ENCODE assay signal across 22 cellular contexts in genomic region chr2:238775591-238775990, GRCh38.
DNase-seq lines count a peak whose midpoint lies in the region; ATAC-seq and TF ChIP-seq lines count a peak whose summit lies in the region.
"Had no signal": no experiment of that assay in that cellular context is flagged by ENCODE, and none has a peak within 500 bp of the region (broad histone marks: within the 10 kb centered on the region; RNA-seq: fewer than 3 reads in every experiment).

No MANE protein-coding gene starts in this region.

- peak overlapping the region; percentile 62 to 91 (median 84) for H3K27ac Mint-ChIP-seq in CD14-positive monocyte
- peak overlapping the region in 5 of 6 donors; percentile 62 to 92 (median 91) for H3K27ac Mint-ChIP-seq in naive B cell
- no peak overlapping the region for H3K27ac Mint-ChIP-seq in stimulated activated naive CD8-positive, alpha-beta T cell treated with anti-CD3 and anti-CD28 coated beads, Interleukin-15, amount 100 ng/mL, for 72 hours
- H3K27ac Mint-ChIP-seq: CD8-positive, alpha-beta memory T cell had no signal

- no peaks in the 10 kb centered on the region for H3K4me1 Mint-ChIP-seq in CD14-positive monocyte
- peaks cover 4 to 11% (median 9%) of the 10 kb centered on the region in 3 donors for H3K4me1 Mint-ChIP-seq in naive B cell
- H3K4me1 Mint-ChIP-seq in stimulated activated naive CD8-positive, alpha-beta T cell treated with anti-CD3 and anti-CD28 coated beads, Interleukin-15, amount 100 ng/mL, for 72 hours, result no peaks in the 10 kb centered on the region

- no peak overlapping the region for H3K9ac ChIP-seq in Karpas-422 (ENCODE audit: low read length)

- no peaks in the 10 kb centered on the region for H3K27me3 ChIP-seq in Karpas-422 (ENCODE audit: low read length)

- POLR2A ChIA-PET in HEK293T (lab: Yijun Ruan, JAX), result no interaction called here

- peaks cover 45 to 81% (median 75%) of the 10 kb centered on the region in 7 donors for H3K9me3 Mint-ChIP-seq in CD14-positive monocyte
- peaks cover 0 to 24% (median 11%) of the 10 kb centered on the region in 7 donors for H3K9me3 Mint-ChIP-seq in naive B cell
- H3K9me3 Mint-ChIP-seq in stimulated activated naive CD8-positive, alpha-beta T cell treated with anti-CD3 and anti-CD28 coated beads, Interleukin-15, amount 100 ng/mL, for 72 hours, result no peaks in the 10 kb centered on the region
- H3K9me3 Mint-ChIP-seq: CD8-positive, alpha-beta memory T cell had no signal

- H3K36me3 Mint-ChIP-seq in CD14-positive monocyte, result peaks cover 3 to 13% of the 10 kb centered on the region in 2 donors
- H3K36me3 Mint-ChIP-seq in naive B cell, result peaks cover 0 to 9% of the 10 kb centered on the region in 2 donors
- H3K36me3 Mint-ChIP-seq: CD8-positive, alpha-beta memory T cell had no signal

- H2AFZ ChIP-seq in Karpas-422 (ENCODE audit: low read length), result no peak overlapping the region

- no peak overlapping the region for H3K4me2 ChIP-seq in Karpas-422 (ENCODE audit: low read depth, low read length, poor library complexity, severe bottlenecking)

- no peaks in the 10 kb centered on the region; the same call in 1 of the 2 replicates for H3K9me3 ChIP-seq in Karpas-422 (ENCODE audit: low read length)

- H3K4me1 ChIP-seq in Karpas-422 (ENCODE audit: low read length), result peaks cover 35% of the 10 kb centered on the region

- DNase-seq in CD14-positive monocyte (ENCODE audit: low spot score) (no peak), Karpas-422 (peak; percentile 34), naive B cell (no peak), retina (no peak), HEK293T (ENCODE audit: extremely low spot score) (no peak)
- no peak for DNase-seq in stimulated activated naive CD8-positive, alpha-beta T cell treated with anti-CD3 and anti-CD28 coated beads, Interleukin-15, amount 100 ng/mL, for 72 hours
- DNase-seq: C1 segment of cervical spinal cord; CD8-positive, alpha-beta memory T cell; GDM1; GOT3; NCI-H1092; NCI-H1436; NCI-H1930; NCI-H2227 treated with DMSO at 0.1 percent for 48 hours; NCI-H510A; NCI-H748 treated with DMSO at 0.1 percent for 48 hours; SHP77 treated with DMSO at 0.1 percent for 48 hours had no signal

- no peak for TF ChIP-seq CTCF in CD14-positive monocyte (IDR thresholded peaks at IDR 0.05)

- no peaks in the 10 kb centered on the region for H4K20me1 ChIP-seq in Karpas-422 (ENCODE audit: insufficient read depth, low read depth, low read length)

- no peak for ATAC-seq in naive B cell (ENCODE audit: low read depth in 2 of 2)
- peak; percentile 28 for ATAC-seq in stimulated activated naive CD8-positive, alpha-beta T cell treated with anti-CD3 and anti-CD28 coated beads, Interleukin-15, amount 100 ng/mL, for 72 hours
- ATAC-seq in HG02759 (IDR thresholded peaks at IDR 0.05; ENCODE audit: unreplicated experiment), result no peak
- ATAC-seq: HCT116, K562 had no signal

- intact Hi-C loops in CD14-positive monocyte (cut with micrococcal nuclease), result no loop called here

- no peak overlapping the region for H3K4me3 ChIP-seq in Karpas-422 (ENCODE audit: low read length)
- H3K4me3 ChIP-seq: K562, SK-N-MC had no signal

- H3K27me3 Mint-ChIP-seq in CD14-positive monocyte (ENCODE audit: low read depth in 3 of 3) (peaks cover 3 to 22% (median 10%) of the 10 kb centered on the region in 3 donors), naive B cell (peaks cover 0 to under 1% (median 0%) of the 10 kb centered on the region in 3 donors)
- peaks cover 46% of the 10 kb centered on the region for H3K27me3 Mint-ChIP-seq in stimulated activated naive CD8-positive, alpha-beta T cell treated with anti-CD3 and anti-CD28 coated beads, Interleukin-15, amount 100 ng/mL, for 72 hours

- no peaks in the 10 kb centered on the region for H3K9me2 ChIP-seq in Karpas-422 (replicated peaks; ENCODE audit: insufficient read depth, low read length)

- no peaks in the 10 kb centered on the region for H3K36me3 ChIP-seq in Karpas-422 (ENCODE audit: insufficient read depth, low read length)

- H3K27ac ChIP-seq in Karpas-422 (ENCODE audit: low read length), result peak overlapping the region; percentile 86
- H3K27ac ChIP-seq: RWPE1, SK-N-MC had no signal

- H3K79me2 ChIP-seq in Karpas-422 (ENCODE audit: low read length), result no peaks in the 10 kb centered on the region

- no peak overlapping the region for H3K4me3 Mint-ChIP-seq in CD14-positive monocyte
- no peak overlapping the region for H3K4me3 Mint-ChIP-seq in naive B cell
- H3K4me3 Mint-ChIP-seq in stimulated activated naive CD8-positive, alpha-beta T cell treated with anti-CD3 and anti-CD28 coated beads, Interleukin-15, amount 100 ng/mL, for 72 hours, result no peak overlapping the region

- CTCF ChIA-PET in HEK293T (lab: Yijun Ruan, JAX), result no interaction called here

TF ChIP-seq in HEK293T, 16 proteins besides CTCF, POLR2A, EP300 and RAD21:
- TF ChIP-seq SP1 (IDR thresholded peaks at IDR 0.05) (no peak), L3MBTL2 (conservative IDR thresholded peaks at IDR 0.05) (no peak), BHLHE40 (IDR thresholded peaks at IDR 0.05; ENCODE audit: borderline replicate concordance) (no peak), LEF1 (IDR thresholded peaks at IDR 0.05; ENCODE audit: borderline replicate concordance) (no peak), ELF4 (IDR thresholded peaks at IDR 0.05) (no peak), ARNT (IDR thresholded peaks at IDR 0.05) (no peak), TARDBP (IDR thresholded peaks at IDR 0.05) (no peak), HDGF (IDR thresholded peaks at IDR 0.05; ENCODE audit: borderline replicate concordance) (no peak), FOXM1 (IDR thresholded peaks at IDR 0.05; ENCODE audit: borderline replicate concordance) (no peak)

Comparison
In these comparisons a context has a peak if more than half of its experiments do, and no peak if none do; other contexts are left out.
1. H3K27ac Mint-ChIP-seq: peak in CD14-positive monocyte (7 of 7) and naive B cell (5 of 6); none in stimulated activated naive CD8-positive, alpha-beta T cell treated with anti-CD3 and anti-CD28 coated beads, Interleukin-15, amount 100 ng/mL, for 72 hours (0 of 2).